Comparison of ENCODE assay signal across 12 cellular contexts in the genomic region with DNA sequence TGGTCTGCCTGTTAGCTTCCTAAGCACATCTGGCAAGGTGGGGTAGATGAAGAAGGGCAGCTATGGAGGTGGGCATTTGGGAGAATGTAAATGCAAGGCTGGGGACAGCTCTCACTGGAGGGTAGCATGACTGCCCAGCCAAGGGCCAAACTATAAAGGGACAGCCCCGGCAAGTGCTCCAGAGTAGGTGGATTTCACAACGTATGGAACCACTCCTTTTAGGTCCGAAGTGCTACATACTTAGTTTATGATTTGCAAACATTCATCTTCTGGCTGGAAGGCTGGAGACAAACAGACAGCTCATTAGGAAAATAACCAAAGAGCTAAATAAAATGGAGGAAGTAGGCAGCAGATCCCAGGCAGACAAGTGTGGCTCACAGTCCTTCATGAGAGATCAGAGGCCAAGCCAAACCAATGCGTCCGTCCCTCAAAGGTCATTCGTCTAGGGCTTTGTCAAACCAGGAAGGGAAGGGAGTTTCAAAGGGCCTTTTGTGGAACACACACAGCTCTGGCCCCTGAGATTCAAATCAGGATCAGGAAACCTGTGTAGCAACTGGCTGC. TPM values are rescaled to one million over a fixed set of nuclear protein-coding genes. Genes with fewer than 3 reads are reported as not detected.
DNase-seq lines count a peak whose midpoint lies in the region; ATAC-seq and TF ChIP-seq lines count a peak whose summit lies in the region.
"Had no signal": no experiment of that assay in that cellular context is flagged by ENCODE, and none has a peak within 500 bp of the region (broad histone marks: within the 10 kb centered on the region; RNA-seq: fewer than 3 reads in every experiment).

No MANE protein-coding gene starts in this region.

- no peak for TF ChIP-seq CTCF in Panc1 (IDR thresholded peaks at IDR 0.05)
- TF ChIP-seq CTCF in hepatocyte (IDR thresholded peaks at IDR 0.05; ENCODE audit: poor library complexity): no peak
- no peak for TF ChIP-seq CTCF in psoas muscle (IDR thresholded peaks at IDR 0.05)

- intact Hi-C loops in Panc1 (cut with micrococcal nuclease; ENCODE audit: unreplicated experiment): loop anchor here (10.0 kb wide), 1 partner anchor 740 kb away; no protein-coding TSS in a partner anchor
- intact Hi-C loops in psoas muscle (cut with DNase I): loop anchor here in 1 of 2 donors (10.0 kb wide), 1 partner anchor 390 kb away; no protein-coding TSS in a partner anchor

- H3K4me2 ChIP-seq in hepatocyte: peak overlapping the region; percentile 11
- H3K4me2 ChIP-seq: SK-N-SH had no signal

- no peaks in the 10 kb centered on the region for H3K9me3 ChIP-seq in Panc1 (ENCODE audit: control insufficient read depth, insufficient read depth, low read depth, low read length)
- no peaks in the 10 kb centered on the region for H3K9me3 ChIP-seq in hepatocyte (ENCODE audit: low read depth)
- H3K9me3 ChIP-seq in psoas muscle: no peaks in the 10 kb centered on the region
- H3K9me3 ChIP-seq: SK-N-SH had no signal

- no peaks in the 10 kb centered on the region for H3K9me2 ChIP-seq in hepatocyte (replicated peaks; ENCODE audit: insufficient read depth)
- H3K9me2 ChIP-seq: SK-N-SH had no signal

- ATAC-seq in Panc1: peak; percentile 41
- ATAC-seq in psoas muscle: no peak

- no peaks in the 10 kb centered on the region for H4K20me1 ChIP-seq in hepatocyte (ENCODE audit: insufficient read depth, poor library complexity, severe bottlenecking)

- H3K36me3 ChIP-seq in Panc1 (ENCODE audit: control insufficient read depth, insufficient read depth, low read length): no peaks in the 10 kb centered on the region
- H3K36me3 ChIP-seq in hepatocyte (replicated peaks; ENCODE audit: insufficient read depth, low read depth): no peaks in the 10 kb centered on the region
- no peaks in the 10 kb centered on the region for H3K36me3 ChIP-seq in psoas muscle (ENCODE audit: insufficient read depth in 1 of 2, low read depth in 1 of 2)

- H3K4me1 ChIP-seq in Panc1 (ENCODE audit: control insufficient read depth, insufficient read depth, low read length) (0 out of 2 replicates have a peak, but pooled peaks cover 4% of the 10 kb centered on the region), hepatocyte (ENCODE audit: insufficient read depth) (peaks cover 48% of the 10 kb centered on the region), psoas muscle (peaks cover 43% of the 10 kb centered on the region)

- no peak overlapping the region for H2AFZ ChIP-seq in hepatocyte

- DNase-seq in DMS153 treated with DMSO at 0.1 percent for 48 hours (lab: John Stamatoyannopoulos, UW; ENCODE audit: unreplicated experiment) (peak; percentile 67), Panc1 (ENCODE audit: low read depth, low spot score) (no peak), hepatocyte (ENCODE audit: low spot score) (peak; percentile 55), psoas muscle (no peak), GOT3 (lab: John Stamatoyannopoulos, UW) (no peak), COLO829 (ENCODE audit: low spot score) (no peak), activated gamma-delta T cell (lab: John Stamatoyannopoulos, UW) (no peak)
- DNase-seq: CD4-positive, alpha-beta memory T cell; cerebellar nuclear complex; H9; NCI-H2107; SK-N-SH had no signal

- in situ Hi-C loops in Panc1 (cut with HindIII; ENCODE audit: low pct_unique_long_range_greater_than_20kb, low sequenced_read_pairs): no loop called here

- H3K4me3 ChIP-seq in Panc1 (ENCODE audit: low read depth in 2 of 2, low read length in 2 of 2): no peak overlapping the region
- H3K4me3 ChIP-seq in hepatocyte: no peak overlapping the region
- H3K4me3 ChIP-seq in psoas muscle: no peak overlapping the region

- POLR2A ChIA-PET in Panc1 (lab: Charles Lee): no interaction called here

- no TSS peak for BruUV-seq in Panc1 (replicated peaks; lab: Mats Ljungman, UMichigan)

- 58% methylated on average over 6 of the region's 6 CpGs for WGBS in hepatocyte (ENCODE audit: low lambda C conversion rate, missing lambda C conversion rate)
- 85 to 88% (median 87%) methylated on average over 6 of the region's 6 CpGs for WGBS in psoas muscle, 3 donors

- H3K27ac ChIP-seq in Panc1 (ENCODE audit: low read length) (no peak overlapping the region), hepatocyte (peak overlapping the region; percentile 89), psoas muscle (peak overlapping the region; percentile 15)

- H3K79me2 ChIP-seq in hepatocyte: no peaks in the 10 kb centered on the region

- H3K27me3 ChIP-seq in Panc1 (ENCODE audit: control insufficient read depth, insufficient read depth, low read length) (no peaks in the 10 kb centered on the region), hepatocyte (no peaks in the 10 kb centered on the region), psoas muscle (ENCODE audit: insufficient read depth in 3 of 3, low read length in 2 of 3) (no peaks in the 10 kb centered on the region)

- CTCF ChIA-PET in Panc1 (lab: Charles Lee): no interaction called here

RNA-seq across cellular contexts. Expression of a gene that starts 42.5 kb away (rescaled TPM):
- 5.8 TPM for total RNA-seq in Panc1 (2021; ENCODE audit: unreplicated experiment)
- polyA plus RNA-seq in Panc1 (2012; ENCODE audit: insufficient read length): 5.3 TPM
- total RNA-seq in hepatocyte: 57.8 and 79.1 TPM in 2 replicates
- polyA plus RNA-seq in hepatocyte: 101 and 103 TPM in 2 replicates
- 100 to 1,000 TPM; 131 to 888 (median 651) TPM for total RNA-seq in psoas muscle
- polyA plus RNA-seq in psoas muscle: 1,000 to 10,000 TPM; 1,121 to 3,024 (median 1,342) TPM

Comparison
In these comparisons a context has a peak if more than half of its experiments do, and no peak if none do; other contexts are left out.
1. DNase-seq: peak in DMS153 treated with DMSO at 0.1 percent for 48 hours (single experiment) and hepatocyte (single experiment); none in Panc1 (single experiment), psoas muscle (0 of 2), GOT3 (single experiment), COLO829 (single experiment) and activated gamma-delta T cell (single experiment).